9 cellular contexts compared by ENCODE assay signal in genomic region chr14:70780396-70781075, GRCh38. TPM values are rescaled to one million over a fixed set of nuclear protein-coding genes. Genes with fewer than 3 reads are reported as not detected.
DNase-seq lines count a peak whose midpoint lies in the region; ATAC-seq and TF ChIP-seq lines count a peak whose summit lies in the region.
"Had no signal": no experiment of that assay in that cellular context is flagged by ENCODE, and none has a peak within 500 bp of the region (broad histone marks: within the 10 kb centered on the region; RNA-seq: fewer than 3 reads in every experiment).

No MANE protein-coding gene starts in this region.

- no peak overlapping the region for H2AFZ ChIP-seq in trophoblast cell (ENCODE audit: insufficient read depth, low read length, poor library complexity)

- H3K9ac ChIP-seq in trophoblast cell (ENCODE audit: low read length), result no peak overlapping the region

- no peak overlapping the region for H2AK5ac ChIP-seq in trophoblast cell (ENCODE audit: low read length)

- no peaks in the 10 kb centered on the region for H3K79me2 ChIP-seq in trophoblast cell (ENCODE audit: control insufficient read depth, insufficient read depth, low read length, poor library complexity)

- H3K23ac ChIP-seq in trophoblast cell (ENCODE audit: low read length), result no peak overlapping the region

- H4K91ac ChIP-seq in trophoblast cell (ENCODE audit: low read depth, low read length), result no peak overlapping the region

- H3K36me3 ChIP-seq in left lung (no peaks in the 10 kb centered on the region), trophoblast cell (ENCODE audit: control insufficient read depth in 1 of 2, insufficient read depth in 2 of 2, low read length in 2 of 2) (peaks cover 0 to 4% of the 10 kb centered on the region in 2 experiments)

- H3K18ac ChIP-seq in trophoblast cell (ENCODE audit: low read length), result no peak overlapping the region

- no peak overlapping the region for H4K8ac ChIP-seq in trophoblast cell (ENCODE audit: low read depth, low read length)

- no peak overlapping the region for H3K14ac ChIP-seq in trophoblast cell (ENCODE audit: low read length)

- no CpG with 5 or more reads among the region's 9 CpGs for WGBS in trophoblast cell (ENCODE audit: extremely low coverage, insufficient coverage, insufficient read length)

- H3K4me3 Mint-ChIP-seq in T-helper 2 cell treated with Interferon-gamma antibody and Interleukin-4, amounts not matched to agents 5 μg/mL and 100 μg/mL, for 36 hours, result no peak overlapping the region

- H3K36me3 Mint-ChIP-seq in T-helper 2 cell treated with Interferon-gamma antibody and Interleukin-4, amounts not matched to agents 5 μg/mL and 100 μg/mL, for 36 hours (ENCODE audit: low read depth), result no peaks in the 10 kb centered on the region

- H3K27ac Mint-ChIP-seq in T-helper 2 cell treated with Interferon-gamma antibody and Interleukin-4, amounts not matched to agents 5 μg/mL and 100 μg/mL, for 36 hours, result no peak overlapping the region

- no peak overlapping the region for H2BK120ac ChIP-seq in trophoblast cell (ENCODE audit: insufficient read depth, low read length, poor library complexity)

- no peak overlapping the region for H2BK5ac ChIP-seq in trophoblast cell (ENCODE audit: low read depth, low read length, poor library complexity)

- no peak overlapping the region for H4K12ac ChIP-seq in trophoblast cell (ENCODE audit: low read depth, low read length)

- H2BK12ac ChIP-seq in trophoblast cell (ENCODE audit: low read length), result no peak overlapping the region

- no peak for TF ChIP-seq CTCF in left lung (IDR thresholded peaks at IDR 0.05)

- no peaks in the 10 kb centered on the region for H3K79me1 ChIP-seq in trophoblast cell (ENCODE audit: low read length)

- no peaks in the 10 kb centered on the region for H3K27me3 ChIP-seq in left lung
- no peaks in the 10 kb centered on the region for H3K27me3 ChIP-seq in trophoblast cell (ENCODE audit: insufficient read depth, low read length)

- DNase-seq in NCI-H2107 (lab: John Stamatoyannopoulos, UW), result peak; percentile 6
- DNase-seq in left lung, result peak in 1 of 2 donors; percentile 66
- DNase-seq in T-helper 2 cell treated with Interferon-gamma antibody and Interleukin-4, amounts not matched to agents 5 μg/mL and 100 μg/mL, for 36 hours (ENCODE audit: low spot score), result no peak
- no peak for DNase-seq in cerebellum (ENCODE audit: low spot score)
- no peak for DNase-seq in trophoblast cell
- DNase-seq: IMR-90 had no signal

- no peak overlapping the region for H3K27ac ChIP-seq in left lung
- H3K27ac ChIP-seq in trophoblast cell (ENCODE audit: low read depth, low read length), result no peak overlapping the region

- H3K9me3 Mint-ChIP-seq in T-helper 2 cell treated with Interferon-gamma antibody and Interleukin-4, amounts not matched to agents 5 μg/mL and 100 μg/mL, for 36 hours, result no peaks in the 10 kb centered on the region

- H3K4me1 ChIP-seq in left lung (peaks cover 5 to 18% of the 10 kb centered on the region in 2 donors), trophoblast cell (ENCODE audit: control insufficient read depth in 1 of 2, insufficient read depth in 2 of 2, low read length in 2 of 2) (no peaks in the 10 kb centered on the region)

- H3K4ac ChIP-seq in trophoblast cell (ENCODE audit: low read depth, low read length), result no peak overlapping the region

- peaks cover 12% of the 10 kb centered on the region for H3K4me1 Mint-ChIP-seq in T-helper 2 cell treated with Interferon-gamma antibody and Interleukin-4, amounts not matched to agents 5 μg/mL and 100 μg/mL, for 36 hours (ENCODE audit: low read depth)

- no peak overlapping the region for H3K4me2 ChIP-seq in trophoblast cell (ENCODE audit: low read length)

- ATAC-seq in GM21526 (IDR thresholded peaks at IDR 0.05; ENCODE audit: low FRiP score, unreplicated experiment) (peak; percentile 80), left lung (peak; percentile 54), GM19455 (IDR thresholded peaks at IDR 0.05; ENCODE audit: unreplicated experiment) (no peak)

- H3K27me3 Mint-ChIP-seq in T-helper 2 cell treated with Interferon-gamma antibody and Interleukin-4, amounts not matched to agents 5 μg/mL and 100 μg/mL, for 36 hours (ENCODE audit: low read depth), result peaks cover 2% of the 10 kb centered on the region

- H3K9me3 ChIP-seq in left lung (no peaks in the 10 kb centered on the region), trophoblast cell (ENCODE audit: insufficient read depth, low read depth, low read length) (peaks cover 2% of the 10 kb centered on the region)

- intact Hi-C loops in left lung (cut with DNase I), result no loop called here

- H3K4me3 ChIP-seq in GM08714 (ENCODE audit: low read length) (peak overlapping the region; percentile 15; the same call in 1 of the 2 replicates), left lung (no peak overlapping the region), trophoblast cell (ENCODE audit: low read depth, low read length) (no peak overlapping the region)

RNA-seq across cellular contexts. Expression of gene MAP3K9, which starts 28.8 kb away (rescaled TPM):
- 10 to 100 TPM; 10.7 to 13.1 TPM for total RNA-seq in left lung
- total RNA-seq in cerebellum, result 27.7 TPM
- polyA plus RNA-seq in trophoblast cell (2013), result 6.7 TPM in 2 replicates
